9 cellular contexts compared by ENCODE assay signal in genomic region chr4:115234405-115235093, GRCh38.
DNase-seq lines count a peak whose midpoint lies in the region; ATAC-seq and TF ChIP-seq lines count a peak whose summit lies in the region.
"Had no signal": no experiment of that assay in that cellular context is flagged by ENCODE, and none has a peak within 500 bp of the region (broad histone marks: within the 10 kb centered on the region; RNA-seq: fewer than 3 reads in every experiment).

No MANE protein-coding gene starts in this region.

- CTCF ChIA-PET in activated naive CD4-positive, alpha-beta T cell treated with anti-CD3 and anti-CD28 coated beads for 36 hours (lab: Charles Lee), result interaction anchor here (0.7 kb wide), 1 partner anchor 141 kb away, joined by 3 read pairs; no protein-coding TSS in a partner anchor

- H3K27ac Mint-ChIP-seq in activated naive CD4-positive, alpha-beta T cell treated with anti-CD3 and anti-CD28 coated beads for 36 hours, result no peak overlapping the region
- H3K27ac Mint-ChIP-seq: activated naive CD8-positive, alpha-beta T cell had no signal

- DNase-seq in HPDE6-E6E7 (ENCODE audit: extremely low spot score) (peak; percentile 8), SK-N-DZ (ENCODE audit: low spot score) (peak; percentile 9), medulla oblongata (ENCODE audit: extremely low spot score) (peak; percentile 33), head of caudate nucleus (no peak), Right ventricle myocardium superior (no peak)
- DNase-seq in activated naive CD4-positive, alpha-beta T cell treated with anti-CD3 and anti-CD28 coated beads for 36 hours, result no peak

- H3K36me3 Mint-ChIP-seq in activated naive CD4-positive, alpha-beta T cell treated with anti-CD3 and anti-CD28 coated beads for 36 hours (ENCODE audit: low read depth), result no peaks in the 10 kb centered on the region
- H3K36me3 Mint-ChIP-seq: activated naive CD8-positive, alpha-beta T cell had no signal

- H3K9me3 Mint-ChIP-seq in activated naive CD4-positive, alpha-beta T cell treated with anti-CD3 and anti-CD28 coated beads for 36 hours, result no peaks in the 10 kb centered on the region

- no peaks in the 10 kb centered on the region for H3K27me3 Mint-ChIP-seq in activated naive CD4-positive, alpha-beta T cell treated with anti-CD3 and anti-CD28 coated beads for 36 hours (ENCODE audit: low read depth)
- H3K27me3 Mint-ChIP-seq: activated naive CD8-positive, alpha-beta T cell had no signal

- ATAC-seq in GM18858 (IDR thresholded peaks at IDR 0.05; ENCODE audit: unreplicated experiment) (peak; percentile 67), Right ventricle myocardium superior (ENCODE audit: poor library complexity) (no peak)

- no peak overlapping the region for H3K4me3 Mint-ChIP-seq in activated naive CD4-positive, alpha-beta T cell treated with anti-CD3 and anti-CD28 coated beads for 36 hours
- H3K4me3 Mint-ChIP-seq: activated naive CD8-positive, alpha-beta T cell had no signal

- H3K27ac ChIP-seq in 22Rv1, result no peak overlapping the region

- intact Hi-C loops in head of caudate nucleus (cut with DNase I), result no loop called here
- intact Hi-C loops in Right ventricle myocardium superior (cut with DNase I), result no loop called here
- intact Hi-C loops in activated naive CD4-positive, alpha-beta T cell treated with anti-CD3 and anti-CD28 coated beads for 36 hours (cut with micrococcal nuclease), result no loop called here

- TF ChIP-seq CTCF in 22Rv1 (IDR thresholded peaks at IDR 0.05), result peak; percentile 56

- no peaks in the 10 kb centered on the region for H3K4me1 Mint-ChIP-seq in activated naive CD4-positive, alpha-beta T cell treated with anti-CD3 and anti-CD28 coated beads for 36 hours (ENCODE audit: low read depth)

Comparison
In these comparisons a context has a peak if more than half of its experiments do, and no peak if none do; other contexts are left out.
1. DNase-seq: peak in HPDE6-E6E7 (single experiment), SK-N-DZ (single experiment) and medulla oblongata (single experiment); none in head of caudate nucleus (0 of 42), Right ventricle myocardium superior (single experiment) and activated naive CD4-positive, alpha-beta T cell treated with anti-CD3 and anti-CD28 coated beads for 36 hours (single experiment).